ENCODE assay signal across 8 cellular contexts in the genomic region with DNA sequence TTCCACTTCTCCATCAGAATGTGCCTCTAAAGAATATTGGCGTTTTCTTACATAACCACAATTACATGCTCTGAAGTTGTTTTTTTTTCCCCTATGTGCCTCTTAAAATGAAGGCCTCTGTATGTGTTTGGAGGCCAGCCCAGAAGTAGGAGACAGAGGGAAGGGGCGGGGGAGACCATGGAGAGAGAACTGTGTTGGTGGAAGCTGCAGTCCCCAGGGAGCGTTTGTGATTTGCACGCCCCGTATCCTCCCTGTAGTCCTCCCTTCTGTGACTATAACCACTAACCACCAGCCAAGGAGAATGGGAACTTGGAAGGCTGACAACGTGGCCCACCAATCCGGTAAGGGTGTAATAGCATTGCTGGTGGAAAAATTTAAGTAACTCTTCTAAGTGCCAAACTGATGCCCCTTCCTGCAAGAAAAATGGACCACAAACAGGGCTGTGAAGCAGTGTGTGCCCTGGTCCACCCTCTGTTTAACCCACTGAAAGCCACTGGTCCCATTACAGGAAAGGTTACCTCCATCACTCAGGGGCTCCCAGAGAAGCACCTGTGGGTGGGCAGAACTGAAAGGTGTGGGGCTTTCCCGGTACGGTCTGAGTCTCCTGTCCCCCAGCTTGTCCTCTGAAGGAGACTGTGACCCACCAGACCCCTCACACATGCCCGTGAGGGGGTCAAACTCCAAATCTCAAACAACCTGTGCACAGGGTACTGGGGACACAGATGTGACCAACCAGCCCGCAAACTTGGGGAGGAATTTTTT. TPM values are rescaled to one million over a fixed set of nuclear protein-coding genes. Genes with fewer than 3 reads are reported as not detected.
DNase-seq lines count a peak whose midpoint lies in the region; ATAC-seq and TF ChIP-seq lines count a peak whose summit lies in the region.

No MANE protein-coding gene starts in this region.

- H3K9me2 ChIP-seq in PC-9 (ENCODE audit: insufficient read depth): no peaks in the 10 kb centered on the region

- peaks cover 72% of the 10 kb centered on the region for H3K36me3 Mint-ChIP-seq in activated CD8-positive, alpha-beta T cell treated with anti-CD3 and anti-CD28 coated beads, Interleukin-2, amount 10 ng/mL, durations not matched to agents 7 days and 5 days (ENCODE audit: low read depth)

- H3K27ac ChIP-seq in stomach (peak overlapping the region in 2 of 5 donors; percentile 7 to 32), PC-9 (no peak overlapping the region)

- CTCF ChIA-PET in activated CD8-positive, alpha-beta T cell treated with anti-CD3 and anti-CD28 coated beads, Interleukin-2, amount 10 ng/mL, durations not matched to agents 7 days and 5 days (lab: Charles Lee): no interaction called here
- CTCF ChIA-PET in PC-9 (lab: Charles Lee): no interaction called here

- peaks cover 10% of the 10 kb centered on the region; the same call in 1 of the 2 replicates for H3F3A ChIP-seq in PC-9 (ENCODE audit: insufficient read depth, low read depth)

- intact Hi-C loops in stomach (cut with DNase I; ENCODE audit: low total_unique reads): no loop called here
- intact Hi-C loops in PC-9 (cut with micrococcal nuclease; ENCODE audit: unreplicated experiment): no loop called here

- WGBS in stomach, 5 donors: 48 to 61% (median 51%) methylated on average over 11 of the region's 11 CpGs

- H2AFZ ChIP-seq in PC-9: no peak overlapping the region

- no peaks in the 10 kb centered on the region for H3K36me3 ChIP-seq in mucosa of stomach (ENCODE audit: control insufficient read depth, insufficient read depth, low read length)
- no peaks in the 10 kb centered on the region for H3K36me3 ChIP-seq in stomach
- H3K36me3 ChIP-seq in PC-9 (ENCODE audit: low read depth): no peaks in the 10 kb centered on the region

- H3K4me3 ChIP-seq in mucosa of stomach (ENCODE audit: low read length) (no peak overlapping the region), stomach (no peak overlapping the region), PC-9 (no peak overlapping the region)

- H3K4me1 ChIP-seq in mucosa of stomach (ENCODE audit: control insufficient read depth, insufficient read depth, low read length): peaks cover 41% of the 10 kb centered on the region
- H3K4me1 ChIP-seq in stomach: peaks cover 37 to 58% (median 51%) of the 10 kb centered on the region in 4 donors
- peaks cover 41% of the 10 kb centered on the region for H3K4me1 ChIP-seq in PC-9 (replicated peaks; ENCODE audit: insufficient read depth)

- no peaks in the 10 kb centered on the region for H4K20me1 ChIP-seq in PC-9 (ENCODE audit: insufficient read depth)

- H3K9me3 ChIP-seq in mucosa of stomach (ENCODE audit: control insufficient read depth, low read length) (no peaks in the 10 kb centered on the region), stomach (no peaks in the 10 kb centered on the region), PC-9 (ENCODE audit: insufficient read depth, low read depth) (no peaks in the 10 kb centered on the region)

- no peaks in the 10 kb centered on the region for H3K27me3 Mint-ChIP-seq in activated CD8-positive, alpha-beta T cell treated with anti-CD3 and anti-CD28 coated beads, Interleukin-2, amount 10 ng/mL, durations not matched to agents 7 days and 5 days (ENCODE audit: low read depth)

- H3K4me2 ChIP-seq in PC-9: no peak overlapping the region

- peaks cover 17% of the 10 kb centered on the region for H3K79me2 ChIP-seq in PC-9 (ENCODE audit: low read depth)

- H3K4me3 Mint-ChIP-seq in activated CD8-positive, alpha-beta T cell treated with anti-CD3 and anti-CD28 coated beads, Interleukin-2, amount 10 ng/mL, durations not matched to agents 7 days and 5 days: no peak overlapping the region

- DNase-seq in GF-D8 (lab: John Stamatoyannopoulos, UW): peak; percentile 67
- peak; percentile 68 for DNase-seq in NCI-H1105 (lab: John Stamatoyannopoulos, UW)
- no peak for DNase-seq in activated CD8-positive, alpha-beta T cell treated with anti-CD3 and anti-CD28 coated beads, Interleukin-2, amount 10 ng/mL, durations not matched to agents 7 days and 5 days
- DNase-seq in RPMI8226: no peak
- no peak for DNase-seq in stomach
- no peak for DNase-seq in PC-9

- TF ChIP-seq EP300 in stomach (IDR thresholded peaks at IDR 0.05): no peak

- no peak for TF ChIP-seq POLR2A in stomach (IDR thresholded peaks at IDR 0.05)

- TF ChIP-seq CTCF in stomach (IDR thresholded peaks at IDR 0.05): no peak
- no peak for TF ChIP-seq CTCF in PC-9 (conservative IDR thresholded peaks at IDR 0.05)

- H3K4me1 Mint-ChIP-seq in activated CD8-positive, alpha-beta T cell treated with anti-CD3 and anti-CD28 coated beads, Interleukin-2, amount 10 ng/mL, durations not matched to agents 7 days and 5 days (ENCODE audit: low read depth): peaks cover 93% of the 10 kb centered on the region

- BruUV-seq in PC-9 (replicated peaks; lab: Mats Ljungman, UMichigan): no TSS peak

- H3K9ac ChIP-seq in mucosa of stomach (ENCODE audit: low read length): peak overlapping the region; percentile 31

- POLR2A ChIA-PET in activated CD8-positive, alpha-beta T cell treated with anti-CD3 and anti-CD28 coated beads, Interleukin-2, amount 10 ng/mL, durations not matched to agents 7 days and 5 days (lab: Charles Lee): interaction anchor here (1.5 kb wide), 1 partner anchor 35 kb away, joined by 3 read pairs; no protein-coding TSS in a partner anchor
- POLR2A ChIA-PET in PC-9 (lab: Charles Lee; ENCODE audit: unreplicated experiment): no interaction called here

- no peaks in the 10 kb centered on the region for H3K9me3 Mint-ChIP-seq in activated CD8-positive, alpha-beta T cell treated with anti-CD3 and anti-CD28 coated beads, Interleukin-2, amount 10 ng/mL, durations not matched to agents 7 days and 5 days (ENCODE audit: insufficient read depth)

- ATAC-seq in activated CD8-positive, alpha-beta T cell treated with anti-CD3 and anti-CD28 coated beads, Interleukin-2, amount 10 ng/mL, durations not matched to agents 7 days and 5 days: no peak
- no peak for ATAC-seq in GM21526 (IDR thresholded peaks at IDR 0.05; ENCODE audit: low FRiP score, unreplicated experiment)

- H3K27me3 ChIP-seq in mucosa of stomach (ENCODE audit: control insufficient read depth, insufficient read depth, low read length): no peaks in the 10 kb centered on the region
- H3K27me3 ChIP-seq in stomach: no peaks in the 10 kb centered on the region
- no peaks in the 10 kb centered on the region for H3K27me3 ChIP-seq in PC-9 (ENCODE audit: insufficient read depth, low read depth)

- peak overlapping the region; percentile 67 for H3K27ac Mint-ChIP-seq in activated CD8-positive, alpha-beta T cell treated with anti-CD3 and anti-CD28 coated beads, Interleukin-2, amount 10 ng/mL, durations not matched to agents 7 days and 5 days

RNA-seq across cellular contexts. Expression of gene CCDC88C, which starts 36.8 kb away (rescaled TPM):
- total RNA-seq in activated CD8-positive, alpha-beta T cell treated with anti-CD3 and anti-CD28 coated beads, Interleukin-2, amount 10 ng/mL, durations not matched to agents 7 days and 5 days: 100 to 1,000 TPM; 147 to 153 TPM
- 10 to 100 TPM; 19.3 to 66.9 (median 41.5) TPM for total RNA-seq in stomach
- polyA plus RNA-seq in stomach: 10 to 100 TPM; 10.5 to 13.0 (median 12.4) TPM
- 7.4 and 10.4 TPM in 2 replicates for total RNA-seq in PC-9 (2021)

Comparison
In these comparisons a context has a peak if more than half of its experiments do, and no peak if none do; other contexts are left out.
1. DNase-seq: peak in GF-D8 (single experiment) and NCI-H1105 (single experiment); none in activated CD8-positive, alpha-beta T cell treated with anti-CD3 and anti-CD28 coated beads, Interleukin-2, amount 10 ng/mL, durations not matched to agents 7 days and 5 days (single experiment), RPMI8226 (single experiment), stomach (single experiment) and PC-9 (0 of 2).